Comparison of ENCODE assay signal across 1 cellular context in genomic region chr20:25508083-25508770, GRCh38.
TF ChIP-seq lines count a peak whose summit lies in the region.

No MANE protein-coding gene starts in this region.

TF ChIP-seq in HepG2, 621 proteins besides CTCF, POLR2A, EP300 and RAD21 (continued from another document and continues in another):
- TF ChIP-seq, protein P1, sequence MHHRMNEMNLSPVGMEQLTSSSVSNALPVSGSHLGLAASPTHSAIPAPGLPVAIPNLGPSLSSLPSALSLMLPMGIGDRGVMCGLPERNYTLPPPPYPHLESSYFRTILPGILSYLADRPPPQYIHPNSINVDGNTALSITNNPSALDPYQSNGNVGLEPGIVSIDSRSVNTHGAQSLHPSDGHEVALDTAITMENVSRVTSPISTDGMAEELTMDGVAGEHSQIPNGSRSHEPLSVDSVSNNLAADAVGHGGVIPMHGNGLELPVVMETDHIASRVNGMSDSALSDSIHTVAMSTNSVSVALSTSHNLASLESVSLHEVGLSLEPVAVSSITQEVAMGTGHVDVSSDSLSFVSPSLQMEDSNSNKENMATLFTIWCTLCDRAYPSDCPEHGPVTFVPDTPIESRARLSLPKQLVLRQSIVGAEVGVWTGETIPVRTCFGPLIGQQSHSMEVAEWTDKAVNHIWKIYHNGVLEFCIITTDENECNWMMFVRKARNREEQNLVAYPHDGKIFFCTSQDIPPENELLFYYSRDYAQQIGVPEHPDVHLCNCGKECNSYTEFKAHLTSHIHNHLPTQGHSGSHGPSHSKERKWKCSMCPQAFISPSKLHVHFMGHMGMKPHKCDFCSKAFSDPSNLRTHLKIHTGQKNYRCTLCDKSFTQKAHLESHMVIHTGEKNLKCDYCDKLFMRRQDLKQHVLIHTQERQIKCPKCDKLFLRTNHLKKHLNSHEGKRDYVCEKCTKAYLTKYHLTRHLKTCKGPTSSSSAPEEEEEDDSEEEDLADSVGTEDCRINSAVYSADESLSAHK (CRISPR knock-in tag; IDR thresholded peaks at IDR 0.05; ENCODE audit: borderline replicate concordance) = 0 out of 2 replicates have a peak, but pooled peaks have one; percentile 49
- TF ChIP-seq ZNF335 (CRISPR knock-in tag; IDR thresholded peaks at IDR 0.05) (peak; percentile 92; the same call in 1 of the 2 replicates), ETS1 (CRISPR knock-in tag; IDR thresholded peaks at IDR 0.05) (no peak), DR1 (CRISPR knock-in tag; IDR thresholded peaks at IDR 0.05) (peak; percentile 71; the same call in 1 of the 2 replicates), ZBTB1 (CRISPR knock-in tag; IDR thresholded peaks at IDR 0.05; ENCODE audit: borderline replicate concordance) (no peak), TAF1 (CRISPR knock-in tag; IDR thresholded peaks at IDR 0.05) (peak; percentile 20; the same call in 1 of the 2 replicates), KAT8 (CRISPR knock-in tag; IDR thresholded peaks at IDR 0.05) (peak; percentile 94), NR2C2 (CRISPR knock-in tag; IDR thresholded peaks at IDR 0.05; ENCODE audit: borderline replicate concordance) (peak; percentile 88), ZNF512B (CRISPR knock-in tag; IDR thresholded peaks at IDR 0.05; ENCODE audit: borderline replicate concordance) (peak; percentile 93; the same call in 1 of the 2 replicates), ZNF550 (CRISPR knock-in tag; IDR thresholded peaks at IDR 0.05; ENCODE audit: borderline replicate concordance) (peak; percentile 94), ZNF282 (IDR thresholded peaks at IDR 0.05; ENCODE audit: partially characterized antibody) (no peak), ZNF230 (CRISPR knock-in tag; IDR thresholded peaks at IDR 0.05) (peak; percentile 99), HNF1A (IDR thresholded peaks at IDR 0.05; ENCODE audit: low read depth) (peak; percentile 88), HNF1A (CRISPR knock-in tag; IDR thresholded peaks at IDR 0.05; ENCODE audit: borderline replicate concordance) (peak; percentile 94), NONO (IDR thresholded peaks at IDR 0.05) (no peak), NONO (CRISPR knock-in tag; conservative IDR thresholded peaks at IDR 0.05) (peak; percentile 100), ZBTB14 (CRISPR knock-in tag; IDR thresholded peaks at IDR 0.05) (no peak), SIN3A (IDR thresholded peaks at IDR 0.05; ENCODE audit: borderline replicate concordance, low read depth, low read length) (peak; percentile 88; the same call in 1 of the 2 replicates), RBFOX2 (IDR thresholded peaks at IDR 0.05; ENCODE audit: low read depth, low read length) (peak; percentile 41; the same call in 1 of the 2 replicates), ZNF281 (CRISPR knock-in tag; IDR thresholded peaks at IDR 0.05; ENCODE audit: borderline replicate concordance) (peak; percentile 73; the same call in 1 of the 2 replicates), AKAP8 (CRISPR knock-in tag; IDR thresholded peaks at IDR 0.05) (no peak; the same call in 1 of the 2 replicates), NFAT5 (CRISPR knock-in tag; IDR thresholded peaks at IDR 0.05) (no peak; the same call in 1 of the 2 replicates), ZNF782 (CRISPR knock-in tag; IDR thresholded peaks at IDR 0.05; ENCODE audit: borderline replicate concordance) (peak; percentile 79; the same call in 1 of the 2 replicates), MBD4 (IDR thresholded peaks at IDR 0.05; ENCODE audit: borderline replicate concordance, low read length) (peak; percentile 94; the same call in 1 of the 2 replicates), ZBTB44 (CRISPR knock-in tag; IDR thresholded peaks at IDR 0.05) (no peak; the same call in 1 of the 2 replicates)
- TF ChIP-seq, protein P2, sequence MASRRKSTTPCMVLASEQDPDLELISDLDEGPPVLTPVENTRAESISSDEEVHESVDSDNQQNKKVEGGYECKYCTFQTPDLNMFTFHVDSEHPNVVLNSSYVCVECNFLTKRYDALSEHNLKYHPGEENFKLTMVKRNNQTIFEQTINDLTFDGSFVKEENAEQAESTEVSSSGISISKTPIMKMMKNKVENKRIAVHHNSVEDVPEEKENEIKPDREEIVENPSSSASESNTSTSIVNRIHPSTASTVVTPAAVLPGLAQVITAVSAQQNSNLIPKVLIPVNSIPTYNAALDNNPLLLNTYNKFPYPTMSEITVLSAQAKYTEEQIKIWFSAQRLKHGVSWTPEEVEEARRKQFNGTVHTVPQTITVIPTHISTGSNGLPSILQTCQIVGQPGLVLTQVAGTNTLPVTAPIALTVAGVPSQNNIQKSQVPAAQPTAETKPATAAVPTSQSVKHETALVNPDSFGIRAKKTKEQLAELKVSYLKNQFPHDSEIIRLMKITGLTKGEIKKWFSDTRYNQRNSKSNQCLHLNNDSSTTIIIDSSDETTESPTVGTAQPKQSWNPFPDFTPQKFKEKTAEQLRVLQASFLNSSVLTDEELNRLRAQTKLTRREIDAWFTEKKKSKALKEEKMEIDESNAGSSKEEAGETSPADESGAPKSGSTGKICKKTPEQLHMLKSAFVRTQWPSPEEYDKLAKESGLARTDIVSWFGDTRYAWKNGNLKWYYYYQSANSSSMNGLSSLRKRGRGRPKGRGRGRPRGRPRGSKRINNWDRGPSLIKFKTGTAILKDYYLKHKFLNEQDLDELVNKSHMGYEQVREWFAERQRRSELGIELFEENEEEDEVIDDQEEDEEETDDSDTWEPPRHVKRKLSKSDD (CRISPR knock-in tag; IDR thresholded peaks at IDR 0.05; ENCODE audit: low read depth) = peak; percentile 90
